In the genomic region with DNA sequence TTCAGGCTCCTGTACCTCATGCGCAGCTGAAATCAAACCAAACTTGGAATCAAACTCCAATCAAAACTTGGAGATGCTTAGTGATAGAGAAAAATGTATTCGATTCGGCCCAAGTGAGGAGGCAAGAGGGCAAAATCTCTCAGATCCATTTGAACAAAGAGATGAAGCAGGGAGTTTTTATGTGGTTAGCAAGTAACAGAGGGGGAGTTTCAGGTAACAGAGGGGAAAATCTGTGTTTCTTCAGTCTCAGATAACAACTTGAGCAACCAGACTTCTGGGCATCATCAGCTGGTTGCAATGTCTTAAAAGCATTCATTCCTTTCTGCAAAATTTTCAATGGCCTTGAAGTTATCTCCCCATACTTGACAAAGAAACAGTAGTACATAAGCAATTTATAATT, we compare ENCODE assay signal across 29 cellular contexts.
"Had no signal": no experiment of that assay in that cellular context is flagged by ENCODE, and none has a peak within 500 bp of the region (broad histone marks: within the 10 kb centered on the region; RNA-seq: fewer than 3 reads in every experiment).

No MANE protein-coding gene starts in this region.

- H3K4me1 ChIP-seq: gastrocnemius medialis, left lung, neural progenitor cell, parathyroid adenoma, right lobe of liver, suprapubic skin, transverse colon, upper lobe of right lung, vagina had no signal

- H3K27me3 ChIP-seq: gastrocnemius medialis, neural progenitor cell, right lobe of liver, suprapubic skin, transverse colon, upper lobe of right lung, vagina had no signal

- FAIRE-seq: keratinocyte, small intestine had no signal

- H2AFZ ChIP-seq: neural progenitor cell, parathyroid adenoma had no signal

- H3K4me2 ChIP-seq: neural progenitor cell had no signal

- H3K79me2 ChIP-seq: parathyroid adenoma had no signal

- H3K4me3 Mint-ChIP-seq: dendritic cell treated with granulocyte-macrophage colony-stimulating factor and Interleukin-4, amounts not matched to agents 40 ng/mL and 50 ng/mL, for 4 days; endodermal cell; mesothelial cell of epicardium; naive B cell; natural killer cell treated with Interleukin-12 subunit alpha and Interleukin-12 subunit beta and Interleukin-15 and Interleukin-18, amount 100 ng/mL, for 72 hours; neural progenitor cell; stimulated activated naive CD8-positive, alpha-beta T cell treated with anti-CD3 and anti-CD28 coated beads, Interleukin-15, amount 100 ng/mL, for 72 hours had no signal

- ATAC-seq: esophagus mucosa; gastrocnemius medialis; left lung; mucosa of descending colon; natural killer cell treated with Interleukin-12 subunit alpha and Interleukin-12 subunit beta and Interleukin-15 and Interleukin-18, amount 100 ng/mL, for 72 hours; right lobe of liver; stimulated activated naive CD8-positive, alpha-beta T cell treated with anti-CD3 and anti-CD28 coated beads, Interleukin-15, amount 100 ng/mL, for 72 hours; upper lobe of right lung had no signal

- H3K36me3 ChIP-seq: gastrocnemius medialis, left lung, neural progenitor cell, right lobe of liver, suprapubic skin, transverse colon, upper lobe of right lung, vagina had no signal

- H3K4me3 ChIP-seq: gastrocnemius medialis, left lung, mucosa of descending colon, neural progenitor cell, right lobe of liver, suprapubic skin, transverse colon, upper lobe of right lung, vagina had no signal

- H3K27me3 Mint-ChIP-seq: dendritic cell treated with granulocyte-macrophage colony-stimulating factor and Interleukin-4, amounts not matched to agents 40 ng/mL and 50 ng/mL, for 4 days; naive B cell; natural killer cell treated with Interleukin-12 subunit alpha and Interleukin-12 subunit beta and Interleukin-15 and Interleukin-18, amount 100 ng/mL, for 72 hours; progenitor cell of endocrine pancreas; stimulated activated naive CD8-positive, alpha-beta T cell treated with anti-CD3 and anti-CD28 coated beads, Interleukin-15, amount 100 ng/mL, for 72 hours had no signal

- H3K9me3 ChIP-seq: gastrocnemius medialis, mucosa of descending colon, right lobe of liver, suprapubic skin, transverse colon, upper lobe of right lung, vagina had no signal

- H3K27ac ChIP-seq: epithelial cell of prostate, gastrocnemius medialis, left lung, neural progenitor cell, parathyroid adenoma, right lobe of liver, suprapubic skin, transverse colon, upper lobe of right lung, vagina had no signal

- H3K9ac ChIP-seq: neural progenitor cell, parathyroid adenoma had no signal

- H3K27ac Mint-ChIP-seq: dendritic cell treated with granulocyte-macrophage colony-stimulating factor and Interleukin-4, amounts not matched to agents 40 ng/mL and 50 ng/mL, for 4 days; endodermal cell; mesothelial cell of epicardium; naive B cell; natural killer cell treated with Interleukin-12 subunit alpha and Interleukin-12 subunit beta and Interleukin-15 and Interleukin-18, amount 100 ng/mL, for 72 hours; neural progenitor cell; progenitor cell of endocrine pancreas; stimulated activated naive CD8-positive, alpha-beta T cell treated with anti-CD3 and anti-CD28 coated beads, Interleukin-15, amount 100 ng/mL, for 72 hours had no signal

- H3K9me3 Mint-ChIP-seq: neural progenitor cell had no signal

- DNase-seq: effector CD8-positive, alpha-beta T cell; endodermal cell; foreskin fibroblast; gastrocnemius medialis; head of caudate nucleus; left lung; mesenchymal stem cell; mucosa of descending colon; naive B cell; right lobe of liver; small intestine; stimulated activated CD4-positive, alpha-beta T cell treated with anti-CD3 and anti-CD28 coated beads, Interleukin-15, amount 100 ng/mL, for 24 hours; stimulated activated CD4-positive, alpha-beta T cell treated with anti-CD3 and anti-CD28 coated beads, Interleukin-2, amount 100 ng/mL, for 48 hours; stimulated activated CD8-positive, alpha-beta memory T cell treated with anti-CD3 and anti-CD28 coated beads, Interleukin-4, amount 100 ng/mL, for 48 hours; stimulated activated naive CD4-positive, alpha-beta T cell; stimulated activated naive CD8-positive, alpha-beta T cell treated with anti-CD3 and anti-CD28 coated beads, Interleukin-15, amount 100 ng/mL, for 72 hours; transverse colon; upper lobe of right lung had no signal

- H3K4me1 Mint-ChIP-seq: naive B cell; neural progenitor cell; stimulated activated naive CD8-positive, alpha-beta T cell treated with anti-CD3 and anti-CD28 coated beads, Interleukin-15, amount 100 ng/mL, for 72 hours had no signal

- H3K36me3 Mint-ChIP-seq: naive B cell; natural killer cell treated with Interleukin-12 subunit alpha and Interleukin-12 subunit beta and Interleukin-15 and Interleukin-18, amount 100 ng/mL, for 72 hours; neural progenitor cell had no signal
